ENCODE assay signal across 8 cellular contexts in the genomic region with DNA sequence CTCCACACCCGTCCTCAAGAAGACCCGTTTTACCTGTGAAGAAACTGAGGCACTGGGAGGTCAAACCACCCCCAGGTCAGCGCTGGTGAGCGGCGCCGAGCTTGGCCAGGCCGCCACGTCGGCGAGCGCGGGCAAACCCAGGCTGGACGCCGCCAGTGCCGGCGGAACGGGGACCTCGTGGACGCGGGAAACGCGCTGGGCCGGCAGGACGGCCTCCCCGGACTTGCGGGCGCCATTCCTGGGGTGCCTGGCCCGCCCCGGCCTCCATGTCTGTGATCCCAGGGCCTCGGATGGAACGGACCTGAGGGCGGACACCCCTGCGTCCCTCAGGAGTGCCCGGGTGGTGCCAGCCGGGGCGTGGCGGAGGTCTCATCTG. TPM values are rescaled to one million over a fixed set of nuclear protein-coding genes. Genes with fewer than 3 reads are reported as not detected.
DNase-seq lines count a peak whose midpoint lies in the region; ATAC-seq and TF ChIP-seq lines count a peak whose summit lies in the region.

No MANE protein-coding gene starts in this region.

- H3K56ac ChIP-seq in mesendoderm (ENCODE audit: low read length) = peak overlapping the region; percentile 88

- H3K4ac ChIP-seq in mesendoderm (ENCODE audit: low read depth, low read length) = peak overlapping the region; percentile 98

- H3K79me1 ChIP-seq in mesendoderm (ENCODE audit: low read length) = peaks cover 14% of the 10 kb centered on the region

- no peak overlapping the region for H2AK5ac ChIP-seq in mesendoderm (ENCODE audit: low read length)

- H3K4me1 ChIP-seq in mesendoderm (ENCODE audit: control insufficient read depth, low read depth, low read length) (no peaks in the 10 kb centered on the region), upper lobe of right lung (peaks cover 13% of the 10 kb centered on the region)

- peaks cover 10% of the 10 kb centered on the region for H3K9me3 ChIP-seq in upper lobe of right lung

- ATAC-seq in Right ventricle myocardium inferior (peak; percentile 3), left ventricle myocardium superior (no peak), upper lobe of right lung (no peak), GM21737 (IDR thresholded peaks at IDR 0.05; ENCODE audit: unreplicated experiment) (no peak)

- H4K5ac ChIP-seq in mesendoderm (ENCODE audit: low read length) = no peak overlapping the region

- H3K4me3 ChIP-seq in cardiac fibroblast (replicated peaks in 1 of 2; ENCODE audit: low read depth in 2 of 2, low read length in 2 of 2) = peak overlapping the region; percentile 39 to 59
- peak overlapping the region; percentile 24 for H3K4me3 ChIP-seq in mesendoderm (ENCODE audit: low read length)
- H3K4me3 ChIP-seq in upper lobe of right lung = peak overlapping the region; percentile 71

- H3K36me3 ChIP-seq in mesendoderm (ENCODE audit: control insufficient read depth, insufficient read depth, low read length) (no peaks in the 10 kb centered on the region), upper lobe of right lung (peaks cover 3% of the 10 kb centered on the region)

- WGBS in mesendoderm (ENCODE audit: extremely low coverage, insufficient coverage, low lambda C conversion rate) = no CpG with 5 or more reads among the region's 37 CpGs

- H2BK120ac ChIP-seq in mesendoderm (ENCODE audit: low read depth, low read length) = no peak overlapping the region

- H3K23ac ChIP-seq in mesendoderm (ENCODE audit: low read length) = no peak overlapping the region

- H3K27ac ChIP-seq in mesendoderm (ENCODE audit: low read depth, low read length) (no peak overlapping the region), upper lobe of right lung (peak overlapping the region; percentile 95)

- no peak for DNase-seq in Right ventricle myocardium inferior (ENCODE audit: missing footprints)
- DNase-seq in left ventricle myocardium superior = no peak
- DNase-seq in cardiac fibroblast (ENCODE audit: low read depth in 2 of 2) = no peak
- DNase-seq in mesendoderm = no peak
- DNase-seq in upper lobe of right lung = no peak
- DNase-seq in putamen (ENCODE audit: low spot score) = no peak
- no peak for DNase-seq in NCI-H1417 (lab: John Stamatoyannopoulos, UW)

- H3K9ac ChIP-seq in mesendoderm (ENCODE audit: low read length) = peak overlapping the region; percentile 81

- H2BK15ac ChIP-seq in mesendoderm (replicated peaks; ENCODE audit: low read depth) = no peak overlapping the region

- H3K18ac ChIP-seq in mesendoderm (ENCODE audit: low read length) = peak overlapping the region; percentile 91

- no peaks in the 10 kb centered on the region for H3K27me3 ChIP-seq in mesendoderm (ENCODE audit: insufficient read depth, low read length, poor library complexity)
- no peaks in the 10 kb centered on the region for H3K27me3 ChIP-seq in upper lobe of right lung

- intact Hi-C loops in Right ventricle myocardium inferior (cut with DNase I) (loop anchor here (5.0 to 10.0 kb wide), 2 partner anchors 119 to 316 kb away; no protein-coding TSS in a partner anchor), left ventricle myocardium superior (cut with micrococcal nuclease) (no loop called here), upper lobe of right lung (cut with DNase I) (no loop called here)

- H4K8ac ChIP-seq in mesendoderm (ENCODE audit: low read depth, low read length) = no peak overlapping the region

- TF ChIP-seq CTCF in cardiac fibroblast (IDR thresholded peaks at IDR 0.05; ENCODE audit: low read depth, low read length) = no peak
- no peak for TF ChIP-seq CTCF in upper lobe of right lung (IDR thresholded peaks at IDR 0.05)

- peaks cover 29% of the 10 kb centered on the region for H3K79me2 ChIP-seq in mesendoderm (ENCODE audit: control insufficient read depth, insufficient read depth, low read length)

- no peak overlapping the region for H2BK5ac ChIP-seq in mesendoderm (ENCODE audit: low read length)

- peak overlapping the region; percentile 75 for H3K4me2 ChIP-seq in mesendoderm (ENCODE audit: low read length)

RNA-seq across cellular contexts. Expression of gene SUMO3, which starts 0.8 kb away (rescaled TPM):
- total RNA-seq in Right ventricle myocardium inferior (73.9 TPM), left ventricle myocardium superior (72.2 TPM), upper lobe of right lung (85.0 TPM)
- polyA plus RNA-seq in mesendoderm (2013, experiment 1 of 2) = 156 TPM
- polyA plus RNA-seq in mesendoderm (2013, experiment 2 of 2) = 154 TPM

RNA-seq across cellular contexts. Expression of gene UBE2G2, which starts 17.0 kb away (rescaled TPM):
- total RNA-seq in Right ventricle myocardium inferior (66.6 TPM), left ventricle myocardium superior (70.0 TPM), upper lobe of right lung (78.8 TPM)
- polyA plus RNA-seq in mesendoderm (2013, experiment 1 of 2) = 73.0 TPM
- polyA plus RNA-seq in mesendoderm (2013, experiment 2 of 2) = 72.2 TPM

RNA-seq across cellular contexts. Expression of gene PTTG1IP, which starts 54.9 kb away (rescaled TPM):
- total RNA-seq in Right ventricle myocardium inferior (160 TPM), left ventricle myocardium superior (143 TPM), upper lobe of right lung (244 TPM)
- 106 TPM for polyA plus RNA-seq in mesendoderm (2013, experiment 1 of 2)
- 104 TPM for polyA plus RNA-seq in mesendoderm (2013, experiment 2 of 2)
